In genomic region chr13:45194081-45194939, GRCh38 we compare ENCODE assay signal across 8 cellular contexts.
A peak's percentile ranks its signal among the peaks of the same experiment; 100 is the strongest.
DNase-seq lines count a peak whose midpoint lies in the region; ATAC-seq lines count a peak whose summit lies in the region.

No MANE protein-coding gene starts in this region.

- DNase-seq in NCI-H1092 (lab: John Stamatoyannopoulos, UW) (peak; percentile 10), caudate nucleus (lab: John Stamatoyannopoulos, UW) (peak in 58 of 61 donors; percentile 21 to 94 (median 74)), inferior parietal cortex (ENCODE audit: extremely low spot score) (peak; percentile 84), substantia nigra (lab: John Stamatoyannopoulos, UW) (peak in 43 of 49 donors; percentile 3 to 83 (median 58)), cerebellar nuclear complex (lab: John Stamatoyannopoulos, UW) (no peak), SHP77 (lab: John Stamatoyannopoulos, UW) (no peak)
- DNase-seq in activated CD4-positive, alpha-beta T cell treated with anti-CD3 and anti-CD28 coated beads, Interleukin-2, amount 50 U/mL, for 1 hour = no peak

- ATAC-seq in GM18909 (IDR thresholded peaks at IDR 0.05; ENCODE audit: poor library complexity, unreplicated experiment) = no peak

- H3K27ac ChIP-seq in caudate nucleus (ENCODE audit: low read depth, low read length) (peak overlapping the region; percentile 88), substantia nigra (ENCODE audit: low read depth, low read length, poor library complexity, severe bottlenecking) (peak overlapping the region; percentile 63)

Comparison
In these comparisons a context has a peak if more than half of its experiments do, and no peak if none do; other contexts are left out.
1. DNase-seq: peak in NCI-H1092 (single experiment), caudate nucleus (58 of 61), inferior parietal cortex (single experiment) and substantia nigra (43 of 49); none in activated CD4-positive, alpha-beta T cell treated with anti-CD3 and anti-CD28 coated beads, Interleukin-2, amount 50 U/mL, for 1 hour (single experiment), cerebellar nuclear complex (0 of 2) and SHP77 (0 of 2).